Comparison of ENCODE assay signal across 2 cellular contexts in genomic region chr21:39037807-39038405, GRCh38.
TF ChIP-seq lines count a peak whose summit lies in the region.

No MANE protein-coding gene starts in this region.

TF ChIP-seq in SK-N-SH treated with all-trans-retinoic acid at 6 μM for 48 hours, 23 proteins besides CTCF, POLR2A, EP300 and RAD21 (continued from another document):
- TF ChIP-seq, protein P1, sequence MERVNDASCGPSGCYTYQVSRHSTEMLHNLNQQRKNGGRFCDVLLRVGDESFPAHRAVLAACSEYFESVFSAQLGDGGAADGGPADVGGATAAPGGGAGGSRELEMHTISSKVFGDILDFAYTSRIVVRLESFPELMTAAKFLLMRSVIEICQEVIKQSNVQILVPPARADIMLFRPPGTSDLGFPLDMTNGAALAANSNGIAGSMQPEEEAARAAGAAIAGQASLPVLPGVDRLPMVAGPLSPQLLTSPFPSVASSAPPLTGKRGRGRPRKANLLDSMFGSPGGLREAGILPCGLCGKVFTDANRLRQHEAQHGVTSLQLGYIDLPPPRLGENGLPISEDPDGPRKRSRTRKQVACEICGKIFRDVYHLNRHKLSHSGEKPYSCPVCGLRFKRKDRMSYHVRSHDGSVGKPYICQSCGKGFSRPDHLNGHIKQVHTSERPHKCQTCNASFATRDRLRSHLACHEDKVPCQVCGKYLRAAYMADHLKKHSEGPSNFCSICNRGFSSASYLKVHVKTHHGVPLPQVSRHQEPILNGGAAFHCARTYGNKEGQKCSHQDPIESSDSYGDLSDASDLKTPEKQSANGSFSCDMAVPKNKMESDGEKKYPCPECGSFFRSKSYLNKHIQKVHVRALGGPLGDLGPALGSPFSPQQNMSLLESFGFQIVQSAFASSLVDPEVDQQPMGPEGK (CRISPR knock-in tag; IDR thresholded peaks at IDR 0.05; ENCODE audit: borderline replicate concordance) = no peak
- TF ChIP-seq CREB5 (CRISPR knock-in tag; IDR thresholded peaks at IDR 0.05; ENCODE audit: low read depth) (no peak), ESRRG (CRISPR knock-in tag; IDR thresholded peaks at IDR 0.05) (no peak), SNAI2 (CRISPR knock-in tag; IDR thresholded peaks at IDR 0.05) (no peak), RARB (CRISPR knock-in tag; IDR thresholded peaks at IDR 0.05) (no peak), TSHZ2 (CRISPR knock-in tag; IDR thresholded peaks at IDR 0.05) (no peak), POU6F1 (CRISPR knock-in tag; IDR thresholded peaks at IDR 0.05; ENCODE audit: borderline replicate concordance, low read depth) (no peak)
- TF ChIP-seq, protein P2, sequence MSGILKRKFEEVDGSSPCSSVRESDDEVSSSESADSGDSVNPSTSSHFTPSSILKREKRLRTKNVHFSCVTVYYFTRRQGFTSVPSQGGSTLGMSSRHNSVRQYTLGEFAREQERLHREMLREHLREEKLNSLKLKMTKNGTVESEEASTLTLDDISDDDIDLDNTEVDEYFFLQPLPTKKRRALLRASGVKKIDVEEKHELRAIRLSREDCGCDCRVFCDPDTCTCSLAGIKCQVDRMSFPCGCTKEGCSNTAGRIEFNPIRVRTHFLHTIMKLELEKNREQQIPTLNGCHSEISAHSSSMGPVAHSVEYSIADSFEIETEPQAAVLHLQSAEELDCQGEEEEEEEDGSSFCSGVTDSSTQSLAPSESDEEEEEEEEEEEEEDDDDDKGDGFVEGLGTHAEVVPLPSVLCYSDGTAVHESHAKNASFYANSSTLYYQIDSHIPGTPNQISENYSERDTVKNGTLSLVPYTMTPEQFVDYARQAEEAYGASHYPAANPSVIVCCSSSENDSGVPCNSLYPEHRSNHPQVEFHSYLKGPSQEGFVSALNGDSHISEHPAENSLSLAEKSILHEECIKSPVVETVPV (CRISPR knock-in tag; IDR thresholded peaks at IDR 0.05) = no peak

TF ChIP-seq in IMR-90, 13 proteins besides CTCF, POLR2A, EP300 and RAD21 (continued from another document):
- TF ChIP-seq, protein P3, sequence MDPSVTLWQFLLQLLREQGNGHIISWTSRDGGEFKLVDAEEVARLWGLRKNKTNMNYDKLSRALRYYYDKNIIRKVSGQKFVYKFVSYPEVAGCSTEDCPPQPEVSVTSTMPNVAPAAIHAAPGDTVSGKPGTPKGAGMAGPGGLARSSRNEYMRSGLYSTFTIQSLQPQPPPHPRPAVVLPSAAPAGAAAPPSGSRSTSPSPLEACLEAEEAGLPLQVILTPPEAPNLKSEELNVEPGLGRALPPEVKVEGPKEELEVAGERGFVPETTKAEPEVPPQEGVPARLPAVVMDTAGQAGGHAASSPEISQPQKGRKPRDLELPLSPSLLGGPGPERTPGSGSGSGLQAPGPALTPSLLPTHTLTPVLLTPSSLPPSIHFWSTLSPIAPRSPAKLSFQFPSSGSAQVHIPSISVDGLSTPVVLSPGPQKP (IDR thresholded peaks at IDR 0.05; ENCODE audit: borderline replicate concordance, low read depth, low read length) = no peak
- TF ChIP-seq RFX5 (IDR thresholded peaks at IDR 0.05; ENCODE audit: low read depth, low read length) (no peak), SMC3 (IDR thresholded peaks at IDR 0.05; ENCODE audit: low read depth, low read length) (no peak)
